ENCODE assay signal across 16 cellular contexts in the genomic region with DNA sequence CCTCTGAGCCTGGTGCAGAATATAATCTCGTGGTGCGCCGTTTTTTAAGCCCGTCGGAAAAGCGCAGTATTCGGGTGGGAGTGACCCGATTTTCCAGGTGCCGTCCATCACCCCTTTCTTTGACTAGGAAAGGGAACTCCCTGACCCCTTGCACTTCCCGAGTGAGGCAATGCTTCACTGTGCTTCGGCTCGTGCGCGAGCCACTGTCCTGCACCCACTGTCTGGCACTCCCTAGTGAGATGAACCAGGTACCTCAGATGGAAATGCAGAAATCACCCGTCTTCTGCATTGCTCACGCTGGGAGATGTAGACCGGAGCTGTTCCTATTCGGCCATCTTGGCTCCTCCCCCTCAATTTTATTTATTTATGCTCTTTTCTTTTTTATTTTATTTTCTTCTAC. TPM values are rescaled to one million over a fixed set of nuclear protein-coding genes. Genes with fewer than 3 reads are reported as not detected.
"Had no signal": no experiment of that assay in that cellular context is flagged by ENCODE, and none has a peak within 500 bp of the region (broad histone marks: within the 10 kb centered on the region; RNA-seq: fewer than 3 reads in every experiment).

No MANE protein-coding gene starts in this region.

RNA-seq across cellular contexts. Expression of gene CT83, which starts 57.5 kb away (rescaled TPM):
- total RNA-seq: dermis microvascular lymphatic vessel endothelial cell, heart left ventricle, left lobe of liver, lower leg skin, mammary epithelial cell, mucosa of gallbladder, myocyte, natural killer cell, omental fat pad, psoas muscle, right lobe of liver, suprapubic skin, thyroid gland, upper lobe of left lung, uterus had no signal
- polyA plus RNA-seq: esophagus, heart left ventricle, mammary epithelial cell, psoas muscle had no signal
